In genomic region chr15:90818251-90819210, GRCh38 we compare ENCODE assay signal across 8 cellular contexts. TPM values are rescaled to one million over a fixed set of nuclear protein-coding genes. Genes with fewer than 3 reads are reported as not detected.
A peak's percentile ranks its signal among the peaks of the same experiment; 100 is the strongest.
DNase-seq lines count a peak whose midpoint lies in the region; ATAC-seq and TF ChIP-seq lines count a peak whose summit lies in the region.

No MANE protein-coding gene starts in this region.

- no peak overlapping the region for H3K4me3 Mint-ChIP-seq in activated T-cell treated with anti-CD3 and anti-CD28 coated beads, Interleukin-2, amount 50 U/mL, for 4 hours
- H3K4me3 Mint-ChIP-seq in activated CD8-positive, alpha-beta T cell treated with anti-CD3 and anti-CD28 coated beads for 36 hours: peak overlapping the region; percentile 5

- no peaks in the 10 kb centered on the region for H3K27me3 Mint-ChIP-seq in activated T-cell treated with anti-CD3 and anti-CD28 coated beads, Interleukin-2, amount 50 U/mL, for 4 hours (ENCODE audit: low read depth)
- H3K27me3 Mint-ChIP-seq in activated CD8-positive, alpha-beta T cell treated with anti-CD3 and anti-CD28 coated beads for 36 hours: no peaks in the 10 kb centered on the region

- no peaks in the 10 kb centered on the region for H3K9me3 ChIP-seq in right lobe of liver

- H3K27ac Mint-ChIP-seq in activated CD8-positive, alpha-beta T cell treated with anti-CD3 and anti-CD28 coated beads for 36 hours: peak overlapping the region; percentile 78

- TF ChIP-seq POLR2A in right lobe of liver (IDR thresholded peaks at IDR 0.05): no peak

- H3K9me3 Mint-ChIP-seq in activated T-cell treated with anti-CD3 and anti-CD28 coated beads, Interleukin-2, amount 50 U/mL, for 4 hours: no peaks in the 10 kb centered on the region
- H3K9me3 Mint-ChIP-seq in activated CD8-positive, alpha-beta T cell treated with anti-CD3 and anti-CD28 coated beads for 36 hours: no peaks in the 10 kb centered on the region

- CTCF ChIA-PET in activated CD8-positive, alpha-beta T cell treated with anti-CD3 and anti-CD28 coated beads for 36 hours (lab: Charles Lee): interaction anchor here (0.7 to 3.6 kb wide), 9 partner anchors 11 to 116 kb away, joined by 3 to 28 read pairs (median 4); partner anchors contain the start of genes FES, MAN2A2 and UNC45A

- H3K36me3 ChIP-seq in right lobe of liver: no peaks in the 10 kb centered on the region

- peaks cover 3% of the 10 kb centered on the region for H3K36me3 Mint-ChIP-seq in activated T-cell treated with anti-CD3 and anti-CD28 coated beads, Interleukin-2, amount 50 U/mL, for 4 hours (ENCODE audit: insufficient read depth)
- peaks cover 20% of the 10 kb centered on the region for H3K36me3 Mint-ChIP-seq in activated CD8-positive, alpha-beta T cell treated with anti-CD3 and anti-CD28 coated beads for 36 hours (ENCODE audit: low read depth)

- POLR2A ChIA-PET in activated CD8-positive, alpha-beta T cell treated with anti-CD3 and anti-CD28 coated beads for 36 hours (lab: Charles Lee): interaction anchor here (0.8 to 2.8 kb wide), 6 partner anchors 12 to 117 kb away, joined by 3 to 13 read pairs (median 6); no protein-coding TSS in a partner anchor

- peak; percentile 23 to 49 for ATAC-seq in activated T-cell treated with anti-CD3 and anti-CD28 coated beads, Interleukin-2, amount 50 U/mL, for 4 hours
- ATAC-seq in activated CD8-positive, alpha-beta T cell treated with anti-CD3 and anti-CD28 coated beads for 36 hours: peak; percentile 35
- ATAC-seq in right lobe of liver (peak in 3 of 4 donors; percentile 25 to 47 (median 27)), HG03108 (IDR thresholded peaks at IDR 0.05; ENCODE audit: unreplicated experiment) (no peak)

- H3K4me1 ChIP-seq in right lobe of liver: peaks cover 0 to 3% (median 0%) of the 10 kb centered on the region in 4 donors

- intact Hi-C loops in activated CD8-positive, alpha-beta T cell treated with anti-CD3 and anti-CD28 coated beads for 36 hours (cut with micrococcal nuclease): loop anchor here (5.0 kb wide), 1 partner anchor 54 kb away; no protein-coding TSS in a partner anchor
- intact Hi-C loops in right lobe of liver (cut with DNase I): no loop called here
- intact Hi-C loops in posterior vena cava (cut with DNase I): no loop called here

- H3K4me1 Mint-ChIP-seq in activated T-cell treated with anti-CD3 and anti-CD28 coated beads, Interleukin-2, amount 50 U/mL, for 4 hours (ENCODE audit: low read depth): peaks cover 40% of the 10 kb centered on the region
- H3K4me1 Mint-ChIP-seq in activated CD8-positive, alpha-beta T cell treated with anti-CD3 and anti-CD28 coated beads for 36 hours (ENCODE audit: low read depth): peaks cover 53% of the 10 kb centered on the region

- DNase-seq in activated T-cell treated with anti-CD3 and anti-CD28 coated beads, Interleukin-2, amount 50 U/mL, for 4 hours: no peak
- no peak for DNase-seq in activated T-cell treated with anti-CD3 and anti-CD28 coated beads for 4 hours
- peak; percentile 68 for DNase-seq in NCI-H1436 (lab: John Stamatoyannopoulos, UW)
- peak; percentile 61 for DNase-seq in activated CD8-positive, alpha-beta T cell treated with anti-CD3 and anti-CD28 coated beads for 36 hours
- peak in 1 of 3 donors; percentile 48 for DNase-seq in right lobe of liver
- no peak for DNase-seq in NCI-H1930 (lab: John Stamatoyannopoulos, UW)
- DNase-seq in posterior vena cava (ENCODE audit: low spot score): no peak

- peak; percentile 40 for TF ChIP-seq CTCF in activated CD8-positive, alpha-beta T cell treated with anti-CD3 and anti-CD28 coated beads for 36 hours (IDR thresholded peaks at IDR 0.05)
- TF ChIP-seq CTCF in right lobe of liver (IDR thresholded peaks at IDR 0.05): no peak

- H3K27ac ChIP-seq in right lobe of liver: no peak overlapping the region

- no peak overlapping the region for H3K4me3 ChIP-seq in right lobe of liver

- 51% methylated on average over 4 of the region's 26 CpGs for WGBS in right lobe of liver (ENCODE audit: insufficient coverage, low coverage, low lambda C conversion rate, missing lambda C conversion rate)

- H3K27me3 ChIP-seq in right lobe of liver: no peaks in the 10 kb centered on the region

RNA-seq across cellular contexts. Expression of gene FURIN, which starts 49.9 kb away (rescaled TPM):
- total RNA-seq in activated T-cell treated with anti-CD3 and anti-CD28 coated beads, Interleukin-2, amount 50 U/mL, for 4 hours: 100 to 1,000 TPM; 162 to 242 (median 189) TPM
- total RNA-seq in activated CD8-positive, alpha-beta T cell treated with anti-CD3 and anti-CD28 coated beads for 36 hours: 100 to 1,000 TPM; 111 to 117 TPM
- 100 to 1,000 TPM; 122 to 232 (median 189) TPM for total RNA-seq in right lobe of liver
- total RNA-seq in posterior vena cava: 10 to 100 TPM; 38.0 to 52.0 TPM

Comparison
In these comparisons a context has a peak if more than half of its experiments do, and no peak if none do; other contexts are left out.
1. DNase-seq: peak in NCI-H1436 (single experiment) and activated CD8-positive, alpha-beta T cell treated with anti-CD3 and anti-CD28 coated beads for 36 hours (single experiment); none in activated T-cell treated with anti-CD3 and anti-CD28 coated beads, Interleukin-2, amount 50 U/mL, for 4 hours (single experiment), activated T-cell treated with anti-CD3 and anti-CD28 coated beads for 4 hours (single experiment), NCI-H1930 (0 of 2) and posterior vena cava (single experiment).